Comparison of ENCODE assay signal across 8 cellular contexts in genomic region chr6:35727935-35728662, GRCh38. TPM values are rescaled to one million over a fixed set of nuclear protein-coding genes. Genes with fewer than 3 reads are reported as not detected.
DNase-seq lines count a peak whose midpoint lies in the region; ATAC-seq and TF ChIP-seq lines count a peak whose summit lies in the region.

No MANE protein-coding gene starts in this region.

- H3K4me3 Mint-ChIP-seq in dendritic cell treated with granulocyte-macrophage colony-stimulating factor and Interleukin-4, amounts not matched to agents 40 ng/mL and 50 ng/mL, for 4 days = peak overlapping the region; percentile 64

- TF ChIP-seq CTCF in liver (IDR thresholded peaks at IDR 0.05; ENCODE audit: low read depth, low read length, missing input control) = no peak

- H3K9ac ChIP-seq in liver (ENCODE audit: low read depth in 1 of 2, low read length in 2 of 2) = peak overlapping the region; percentile 72 to 80

- H3K27me3 Mint-ChIP-seq in dendritic cell treated with granulocyte-macrophage colony-stimulating factor and Interleukin-4, amounts not matched to agents 40 ng/mL and 50 ng/mL, for 4 days = no peaks in the 10 kb centered on the region

- intact Hi-C loops in dendritic cell treated with granulocyte-macrophage colony-stimulating factor and Interleukin-4, amounts not matched to agents 40 ng/mL and 50 ng/mL, for 4 days (cut with micrococcal nuclease) = no loop called here

- H3K36me3 ChIP-seq in liver (ENCODE audit: control insufficient read depth in 4 of 4, insufficient read depth in 3 of 4, low read depth in 1 of 4, low read length in 3 of 4) = no peaks in the 10 kb centered on the region

- 1% methylated on average over 57 of the region's 57 CpGs for WGBS in liver

- peak overlapping the region; percentile 49 to 73 (median 52) for H3K4me3 ChIP-seq in liver (ENCODE audit: low read depth in 1 of 3, low read length in 3 of 3)

- peaks cover 29 to 89% (median 78%) of the 10 kb centered on the region in 4 donors for H3K4me1 ChIP-seq in liver (ENCODE audit: control insufficient read depth in 4 of 4, insufficient read depth in 4 of 4, low read length in 3 of 4)

- DNase-seq in ACHN (peak; percentile 85), NCI-H748 (lab: John Stamatoyannopoulos, UW; ENCODE audit: unreplicated experiment) (peak; percentile 89)
- peak; percentile 69 to 78 for DNase-seq in activated CD4-positive, alpha-beta T cell treated with anti-CD3 and anti-CD28 coated beads, Interleukin-2, amount 50 U/mL, for 4 hours
- peak; percentile 69 to 73 for DNase-seq in stimulated activated CD4-positive, alpha-beta T cell treated with anti-CD3 and anti-CD28 coated beads, Interleukin-2, amount 100 ng/mL, for 48 hours

- no peaks in the 10 kb centered on the region for H3K36me3 Mint-ChIP-seq in dendritic cell treated with granulocyte-macrophage colony-stimulating factor and Interleukin-4, amounts not matched to agents 40 ng/mL and 50 ng/mL, for 4 days (ENCODE audit: low read depth)

- peaks cover 88% of the 10 kb centered on the region for H3K4me1 Mint-ChIP-seq in dendritic cell treated with granulocyte-macrophage colony-stimulating factor and Interleukin-4, amounts not matched to agents 40 ng/mL and 50 ng/mL, for 4 days (ENCODE audit: low read depth)

- in situ Hi-C loops in ACHN (cut with HindIII; ENCODE audit: low pct_ligation_motif_present, low pct_unique_long_range_greater_than_20kb, low sequenced_read_pairs) = loop anchor here (25.0 kb wide), 1 partner anchor 166 kb away; no protein-coding TSS in a partner anchor

- no peaks in the 10 kb centered on the region for H3K9me3 ChIP-seq in liver (ENCODE audit: control insufficient read depth in 4 of 4, low read length in 3 of 4)

- no peaks in the 10 kb centered on the region for H3K27me3 ChIP-seq in liver (ENCODE audit: control insufficient read depth in 4 of 4, insufficient read depth in 4 of 4, low read length in 3 of 4)

- H3K27ac Mint-ChIP-seq in dendritic cell treated with granulocyte-macrophage colony-stimulating factor and Interleukin-4, amounts not matched to agents 40 ng/mL and 50 ng/mL, for 4 days = peak overlapping the region; percentile 89

- peak in 1 of 2 donors; percentile 46 for TF ChIP-seq RAD21 in liver (IDR thresholded peaks at IDR 0.05)

- H3K27ac ChIP-seq in liver (ENCODE audit: low read depth in 1 of 2, low read length in 2 of 2) = peak overlapping the region; percentile 94 to 95

- ATAC-seq in GM18907 (IDR thresholded peaks at IDR 0.05; ENCODE audit: unreplicated experiment) (peak; percentile 46), HG03342 (IDR thresholded peaks at IDR 0.05; ENCODE audit: unreplicated experiment) (peak; percentile 41)

- no peaks in the 10 kb centered on the region for H3K9me3 Mint-ChIP-seq in dendritic cell treated with granulocyte-macrophage colony-stimulating factor and Interleukin-4, amounts not matched to agents 40 ng/mL and 50 ng/mL, for 4 days

TF ChIP-seq in liver, 16 proteins besides CTCF, POLR2A, EP300 and RAD21:
- TF ChIP-seq EGR1 (IDR thresholded peaks at IDR 0.05; ENCODE audit: low read depth in 2 of 2) (peak in 1 of 2 donors; percentile 35), FOXA2 (IDR thresholded peaks at IDR 0.05) (no peak), SP1 (IDR thresholded peaks at IDR 0.05) (peak; percentile 87), HNF4G (IDR thresholded peaks at IDR 0.05) (no peak), HNF4A (conservative IDR thresholded peaks at IDR 0.05) (peak in 1 of 2 donors; percentile 41), RXRA (IDR thresholded peaks at IDR 0.05) (peak; percentile 19 to 28), FOXA1 (IDR thresholded peaks at IDR 0.05) (no peak), GABPA (IDR thresholded peaks at IDR 0.05 in 1 of 2, conservative IDR thresholded peaks at IDR 0.05 in 1 of 2) (no peak), YY1 (IDR thresholded peaks at IDR 0.05) (no peak), ZBTB33 (IDR thresholded peaks at IDR 0.05) (peak; percentile 60), TAF1 (conservative IDR thresholded peaks at IDR 0.05) (peak; percentile 53), JUND (IDR thresholded peaks at IDR 0.05) (peak in 1 of 2 donors; percentile 59), NR2F2 (IDR thresholded peaks at IDR 0.05) (peak; percentile 16)
- TF ChIP-seq, protein P1, sequence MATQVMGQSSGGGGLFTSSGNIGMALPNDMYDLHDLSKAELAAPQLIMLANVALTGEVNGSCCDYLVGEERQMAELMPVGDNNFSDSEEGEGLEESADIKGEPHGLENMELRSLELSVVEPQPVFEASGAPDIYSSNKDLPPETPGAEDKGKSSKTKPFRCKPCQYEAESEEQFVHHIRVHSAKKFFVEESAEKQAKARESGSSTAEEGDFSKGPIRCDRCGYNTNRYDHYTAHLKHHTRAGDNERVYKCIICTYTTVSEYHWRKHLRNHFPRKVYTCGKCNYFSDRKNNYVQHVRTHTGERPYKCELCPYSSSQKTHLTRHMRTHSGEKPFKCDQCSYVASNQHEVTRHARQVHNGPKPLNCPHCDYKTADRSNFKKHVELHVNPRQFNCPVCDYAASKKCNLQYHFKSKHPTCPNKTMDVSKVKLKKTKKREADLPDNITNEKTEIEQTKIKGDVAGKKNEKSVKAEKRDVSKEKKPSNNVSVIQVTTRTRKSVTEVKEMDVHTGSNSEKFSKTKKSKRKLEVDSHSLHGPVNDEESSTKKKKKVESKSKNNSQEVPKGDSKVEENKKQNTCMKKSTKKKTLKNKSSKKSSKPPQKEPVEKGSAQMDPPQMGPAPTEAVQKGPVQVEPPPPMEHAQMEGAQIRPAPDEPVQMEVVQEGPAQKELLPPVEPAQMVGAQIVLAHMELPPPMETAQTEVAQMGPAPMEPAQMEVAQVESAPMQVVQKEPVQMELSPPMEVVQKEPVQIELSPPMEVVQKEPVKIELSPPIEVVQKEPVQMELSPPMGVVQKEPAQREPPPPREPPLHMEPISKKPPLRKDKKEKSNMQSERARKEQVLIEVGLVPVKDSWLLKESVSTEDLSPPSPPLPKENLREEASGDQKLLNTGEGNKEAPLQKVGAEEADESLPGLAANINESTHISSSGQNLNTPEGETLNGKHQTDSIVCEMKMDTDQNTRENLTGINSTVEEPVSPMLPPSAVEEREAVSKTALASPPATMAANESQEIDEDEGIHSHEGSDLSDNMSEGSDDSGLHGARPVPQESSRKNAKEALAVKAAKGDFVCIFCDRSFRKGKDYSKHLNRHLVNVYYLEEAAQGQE (IDR thresholded peaks at IDR 0.05) = peak; percentile 69
- TF ChIP-seq, protein P2, sequence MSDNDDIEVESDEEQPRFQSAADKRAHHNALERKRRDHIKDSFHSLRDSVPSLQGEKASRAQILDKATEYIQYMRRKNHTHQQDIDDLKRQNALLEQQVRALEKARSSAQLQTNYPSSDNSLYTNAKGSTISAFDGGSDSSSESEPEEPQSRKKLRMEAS (IDR thresholded peaks at IDR 0.05) = peak; percentile 80
- TF ChIP-seq, protein P3, sequence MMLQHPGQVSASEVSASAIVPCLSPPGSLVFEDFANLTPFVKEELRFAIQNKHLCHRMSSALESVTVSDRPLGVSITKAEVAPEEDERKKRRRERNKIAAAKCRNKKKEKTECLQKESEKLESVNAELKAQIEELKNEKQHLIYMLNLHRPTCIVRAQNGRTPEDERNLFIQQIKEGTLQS (IDR thresholded peaks at IDR 0.05) = peak; percentile 26

RNA-seq across cellular contexts. Expression of gene ARMC12, which starts 8.7 kb away (rescaled TPM):
- under 1 TPM in 1 of 2 donors, not detected in 1; 0.42 TPM for total RNA-seq in liver
- under 1 TPM; 0.43 to 0.64 TPM for polyA plus RNA-seq in liver

RNA-seq across cellular contexts. Expression of gene FKBP5, which starts 39.4 kb away (rescaled TPM):
- total RNA-seq in liver = 100 to 1,000 TPM in 1 of 2 donors, 10 to 100 TPM in 1; 10.3 to 132 TPM
- 10 to 100 TPM; 61.7 to 65.8 TPM for polyA plus RNA-seq in liver

RNA-seq across cellular contexts. Expression of gene CLPSL2, which starts 48.3 kb away (rescaled TPM):
- total RNA-seq in liver = not detected
- polyA plus RNA-seq in liver = not detected

RNA-seq across cellular contexts. Expression of gene CLPSL1, which starts 52.7 kb away (rescaled TPM):
- total RNA-seq in liver = not detected
- not detected for polyA plus RNA-seq in liver

Comparison
In these comparisons a context has a peak if more than half of its experiments do, and no peak if none do; other contexts are left out.
1. Peak in every context shown above with its lines: DNase-seq, ATAC-seq, H3K4me3 ChIP-seq and H3K27ac ChIP-seq.